In genomic region chr9:89109666-89110065, GRCh38 we compare ENCODE assay signal across 18 cellular contexts.
DNase-seq lines count a peak whose midpoint lies in the region; ATAC-seq, FAIRE-seq and TF ChIP-seq lines count a peak whose summit lies in the region.
"Had no signal": no experiment of that assay in that cellular context is flagged by ENCODE, and none has a peak within 500 bp of the region (broad histone marks: within the 10 kb centered on the region; RNA-seq: fewer than 3 reads in every experiment).

No MANE protein-coding gene starts in this region.

- H3K27me3 ChIP-seq in bronchial epithelial cell (ENCODE audit: control insufficient read depth, insufficient read depth, low read length) (no peaks in the 10 kb centered on the region), dorsolateral prefrontal cortex (no peaks in the 10 kb centered on the region), right atrium auricular region (no peaks in the 10 kb centered on the region), lower lobe of right lung (ENCODE audit: low read depth) (no peaks in the 10 kb centered on the region)

- ATAC-seq in lower lobe of right lung, result no peak
- ATAC-seq: Panc1 had no signal

- TF ChIP-seq CTCF in bronchial epithelial cell (IDR thresholded peaks at IDR 0.05; ENCODE audit: insufficient read depth, low read length, severe bottlenecking), result no peak
- TF ChIP-seq CTCF in dorsolateral prefrontal cortex (IDR thresholded peaks at IDR 0.05 in 54 of 56, conservative IDR thresholded peaks at IDR 0.05 in 2 of 56; ENCODE audit: low read depth in 1 of 56, partially characterized antibody in 56 of 56), result no peak
- no peak for TF ChIP-seq CTCF in right atrium auricular region (IDR thresholded peaks at IDR 0.05)
- no peak for TF ChIP-seq CTCF in lower lobe of right lung (IDR thresholded peaks at IDR 0.05)

- H3K27ac ChIP-seq in dorsolateral prefrontal cortex (no peak overlapping the region), right atrium auricular region (no peak overlapping the region), lower lobe of right lung (no peak overlapping the region)

- H3K36me3 ChIP-seq in bronchial epithelial cell (ENCODE audit: control insufficient read depth, insufficient read depth, low read length), result no peaks in the 10 kb centered on the region
- no peaks in the 10 kb centered on the region for H3K36me3 ChIP-seq in right atrium auricular region
- H3K36me3 ChIP-seq in lower lobe of right lung, result no peaks in the 10 kb centered on the region
- H3K36me3 ChIP-seq: HAP-1 had no signal

- no peak for FAIRE-seq in bronchial epithelial cell (lab: Jason Lieb, UNC)
- FAIRE-seq: GM19239 had no signal

- H3K9me3 ChIP-seq in right atrium auricular region (no peaks in the 10 kb centered on the region), lower lobe of right lung (no peaks in the 10 kb centered on the region)
- H3K9me3 ChIP-seq: HAP-1 had no signal

- peak; percentile 22 for DNase-seq in AG08396 (ENCODE audit: low spot score)
- peak; percentile 64 for DNase-seq in HCEC 1CT
- DNase-seq in bronchial epithelial cell (ENCODE audit: low read depth), result peak; percentile 71
- peak; percentile 59 for DNase-seq in iris pigment epithelial cell (ENCODE audit: low read depth)
- DNase-seq in dorsolateral prefrontal cortex, result no peak
- no peak for DNase-seq in NCI-H1417 treated with DMSO at 0.1 percent for 48 hours (lab: John Stamatoyannopoulos, UW)
- no peak for DNase-seq in right atrium auricular region (ENCODE audit: low spot score)
- DNase-seq in lower lobe of right lung, result no peak
- DNase-seq: GDM1; NCI-H1105; NCI-H2029 treated with DMSO at 0.1 percent for 48 hours; NCI-H345; NCI-H524; NCI-H774; NK-92 treated with Interleukin-12 subunit alpha and Interleukin-12 subunit beta, amount 100 ng/mL, for 24 hours had no signal

- no peaks in the 10 kb centered on the region for H3K4me1 ChIP-seq in right atrium auricular region
- H3K4me1 ChIP-seq in lower lobe of right lung, result no peaks in the 10 kb centered on the region
- H3K4me1 ChIP-seq: HAP-1 had no signal

- H3K4me3 ChIP-seq in bronchial epithelial cell (ENCODE audit: low read depth, low read length) (no peak overlapping the region), dorsolateral prefrontal cortex (no peak overlapping the region), right atrium auricular region (no peak overlapping the region), lower lobe of right lung (no peak overlapping the region)
- H3K4me3 ChIP-seq: HAP-1 had no signal

- intact Hi-C loops in dorsolateral prefrontal cortex (cut with DNase I), result loop anchor here in 1 of 2 donors (10.0 kb wide), 1 partner anchor 495 kb away; no protein-coding TSS in a partner anchor
- intact Hi-C loops in lower lobe of right lung (cut with DNase I), result no loop called here

Comparison
In these comparisons a context has a peak if more than half of its experiments do, and no peak if none do; other contexts are left out.
1. DNase-seq: peak in AG08396 (single experiment), HCEC 1CT (single experiment), bronchial epithelial cell (single experiment) and iris pigment epithelial cell (single experiment); none in dorsolateral prefrontal cortex (0 of 10), NCI-H1417 treated with DMSO at 0.1 percent for 48 hours (single experiment), right atrium auricular region (single experiment) and lower lobe of right lung (single experiment).